In genomic region chr21:38308010-38308784, GRCh38 we compare ENCODE assay signal across 18 cellular contexts. TPM values are rescaled to one million over a fixed set of nuclear protein-coding genes. Genes with fewer than 3 reads are reported as not detected.
DNase-seq lines count a peak whose midpoint lies in the region; ATAC-seq, FAIRE-seq and TF ChIP-seq lines count a peak whose summit lies in the region.
"Had no signal": no experiment of that assay in that cellular context is flagged by ENCODE, and none has a peak within 500 bp of the region (broad histone marks: within the 10 kb centered on the region; RNA-seq: fewer than 3 reads in every experiment).

No MANE protein-coding gene starts in this region.

- 88 to 93% methylated on average over 2 to 5 of the region's 7 CpGs for WGBS in mesodermal cell (ENCODE audit: insufficient coverage in 2 of 2), 2 experiments
- WGBS in testis, 2 donors, result 28 to 47% methylated on average over 7 of the region's 7 CpGs

- DNase-seq in LHCN-M2 (ENCODE audit: low read depth), result peak; percentile 50
- peak; percentile 85 for DNase-seq in fibroblast of pulmonary artery (ENCODE audit: low read depth)
- DNase-seq in testis, result peak; percentile 53
- no peak for DNase-seq in SIG-M5 (lab: John Stamatoyannopoulos, UW)
- no peak for DNase-seq in kidney
- DNase-seq: activated CD8-positive, alpha-beta memory T cell treated with anti-CD3 and anti-CD28 coated beads, Interleukin-2, amount 10 ng/mL, durations not matched to agents 7 days and 5 days; central memory CD4-positive, alpha-beta T cell; Karpas-422; naive B cell; NCI-H146; NCI-H510A; PC-3; SW 1271 had no signal

- H3K4me3 ChIP-seq in fibroblast of pulmonary artery (replicated peaks; ENCODE audit: low read depth, low read length) (no peak overlapping the region), mesodermal cell (ENCODE audit: extremely low read depth, insufficient read depth, low read length, poor library complexity, severe bottlenecking) (no peak overlapping the region), testis (no peak overlapping the region), kidney (ENCODE audit: low read length in 2 of 2) (no peak overlapping the region)

- FAIRE-seq in kidney (lab: Jason Lieb, UNC), result no peak
- FAIRE-seq: keratinocyte had no signal

- no peaks in the 10 kb centered on the region for H3K9me3 ChIP-seq in mesodermal cell (ENCODE audit: control insufficient read depth, low read length)
- H3K9me3 ChIP-seq in testis, result no peaks in the 10 kb centered on the region
- H3K9me3 ChIP-seq in kidney (ENCODE audit: control insufficient read depth in 1 of 2, low read length in 2 of 2), result no peaks in the 10 kb centered on the region

- H3K36me3 ChIP-seq in mesodermal cell (ENCODE audit: control insufficient read depth, insufficient read depth, low read length), result no peaks in the 10 kb centered on the region
- H3K36me3 ChIP-seq in testis (ENCODE audit: low read depth, missing control alignments), result no peaks in the 10 kb centered on the region
- no peaks in the 10 kb centered on the region for H3K36me3 ChIP-seq in kidney (ENCODE audit: control insufficient read depth in 1 of 2, insufficient read depth in 2 of 2, low read length in 2 of 2)

- peaks cover 15% of the 10 kb centered on the region for H3K4me1 ChIP-seq in mesodermal cell (ENCODE audit: control insufficient read depth, insufficient read depth, low read length, poor library complexity, severe bottlenecking)
- H3K4me1 ChIP-seq in testis, result peaks cover 19% of the 10 kb centered on the region
- peaks cover 6 to 14% of the 10 kb centered on the region in 2 donors for H3K4me1 ChIP-seq in kidney (ENCODE audit: control insufficient read depth in 1 of 2, insufficient read depth in 1 of 2, low read depth in 1 of 2, low read length in 2 of 2)

- no peak overlapping the region for H3K9ac ChIP-seq in kidney (ENCODE audit: low read length in 2 of 2)

- intact Hi-C loops in testis (cut with DNase I; ENCODE audit: low total_unique reads) (no loop called here), kidney (cut with DNase I) (no loop called here)

- no peaks in the 10 kb centered on the region for H3K27me3 ChIP-seq in testis

- peak overlapping the region; percentile 16 for H3K27ac ChIP-seq in mesodermal cell (ENCODE audit: low read depth, low read length, severe bottlenecking)
- peak overlapping the region; percentile 12 to 70 for H3K27ac ChIP-seq in testis
- H3K27ac ChIP-seq in kidney (ENCODE audit: low read depth in 2 of 2, low read length in 2 of 2), result peak overlapping the region in 1 of 2 donors; percentile 30

- TF ChIP-seq CTCF in fibroblast of pulmonary artery (IDR thresholded peaks at IDR 0.05; ENCODE audit: low read length, missing control alignments) (no peak), testis (IDR thresholded peaks at IDR 0.05) (no peak), kidney (IDR thresholded peaks at IDR 0.05; ENCODE audit: borderline replicate concordance, extremely low read depth, insufficient read depth) (no peak)

- TF ChIP-seq POLR2A in testis (IDR thresholded peaks at IDR 0.05), result no peak

- no peak for ATAC-seq in activated CD4-positive, CD25-positive, alpha-beta regulatory T cell treated with anti-CD3 and anti-CD28 coated beads, Interleukin-2, amount 50 U/mL, for 24 hours
- no peak for ATAC-seq in GM19328 (IDR thresholded peaks at IDR 0.05; ENCODE audit: unreplicated experiment)
- ATAC-seq: activated CD8-positive, alpha-beta memory T cell treated with anti-CD3 and anti-CD28 coated beads, Interleukin-2, amount 10 ng/mL, durations not matched to agents 7 days and 5 days; PC-3; WTC11 had no signal

RNA-seq across cellular contexts. Expression of gene KCNJ15, which starts 51.4 kb away (rescaled TPM):
- 19.2 and 19.8 TPM in 2 replicates for total RNA-seq in LHCN-M2 (2014; rRNA removed)
- 10.5 TPM for polyA plus RNA-seq in LHCN-M2 (2012)
- polyA plus RNA-seq in mesodermal cell (2013, experiment 1 of 2), result 0.22 TPM
- 1.3 TPM for polyA plus RNA-seq in mesodermal cell (2013, experiment 2 of 2)
- total RNA-seq in testis, result 1 to 10 TPM; 4.9 to 6.4 TPM
- 13.0 TPM for polyA plus RNA-seq in testis (ENCODE audit: insufficient read depth, low read depth, low replicate concordance)
- total RNA-seq in kidney, result 142 TPM
- 102 TPM for polyA plus RNA-seq in kidney (ENCODE audit: insufficient read depth, low read depth, low replicate concordance)
- total RNA-seq: activated CD8-positive, alpha-beta memory T cell treated with anti-CD3 and anti-CD28 coated beads, Interleukin-2, amount 10 ng/mL, durations not matched to agents 7 days and 5 days had no signal

Comparison
In these comparisons a context has a peak if more than half of its experiments do, and no peak if none do; other contexts are left out.
1. DNase-seq: peak in LHCN-M2 (single experiment), fibroblast of pulmonary artery (single experiment) and testis (single experiment); none in SIG-M5 (single experiment) and kidney (single experiment).